Comparison of ENCODE assay signal across 24 cellular contexts in the genomic region with DNA sequence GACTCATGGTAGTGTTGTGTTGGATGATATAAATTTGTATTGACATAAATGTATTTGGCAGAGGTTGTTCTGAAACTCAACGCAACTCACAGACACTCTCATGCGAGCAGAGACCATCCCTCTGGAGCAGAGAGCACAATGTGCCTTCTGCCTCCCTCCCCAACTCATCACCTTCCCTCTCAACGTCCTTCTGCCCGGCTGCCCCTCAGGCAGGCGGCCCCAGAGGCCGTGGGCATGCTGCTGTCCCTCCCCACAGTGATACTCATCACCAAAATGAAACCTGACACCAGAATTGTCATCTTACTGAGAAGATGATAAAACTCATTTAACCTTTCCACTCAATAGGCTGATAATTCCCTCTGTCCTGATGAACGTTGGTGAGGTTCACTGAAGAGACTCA.
A peak's percentile ranks its signal among the peaks of the same experiment; 100 is the strongest.
DNase-seq lines count a peak whose midpoint lies in the region; ATAC-seq lines count a peak whose summit lies in the region.
"Had no signal": no experiment of that assay in that cellular context is flagged by ENCODE, and none has a peak within 500 bp of the region (broad histone marks: within the 10 kb centered on the region; RNA-seq: fewer than 3 reads in every experiment).

No MANE protein-coding gene starts in this region.

- H3K27me3 Mint-ChIP-seq in CD4-positive, CD25-positive, alpha-beta regulatory T cell, result no peaks in the 10 kb centered on the region
- H3K27me3 Mint-ChIP-seq in activated CD8-positive, alpha-beta T cell treated with anti-CD3 and anti-CD28 coated beads, Interleukin-2, amount 10 ng/mL, durations not matched to agents 7 days and 5 days (ENCODE audit: low read depth), result no peaks in the 10 kb centered on the region
- no peaks in the 10 kb centered on the region for H3K27me3 Mint-ChIP-seq in naive thymus-derived CD4-positive, alpha-beta T cell
- H3K27me3 Mint-ChIP-seq: memory B cell, naive B cell had no signal

- CTCF ChIA-PET in activated CD8-positive, alpha-beta T cell treated with anti-CD3 and anti-CD28 coated beads, Interleukin-2, amount 10 ng/mL, durations not matched to agents 7 days and 5 days (lab: Charles Lee), result interaction anchor here (0.9 to 7.9 kb wide), 6 partner anchors 10 to 191 kb away, joined by 3 to 61 read pairs (median 4); no protein-coding TSS in a partner anchor
- CTCF ChIA-PET in naive thymus-derived CD4-positive, alpha-beta T cell (lab: Charles Lee), result interaction anchor here (0.6 to 1.4 kb wide), 3 partner anchors 24 to 177 kb away, joined by 3 to 5 read pairs (median 3); no protein-coding TSS in a partner anchor

- H3K4me3 ChIP-seq in CD4-positive, CD25-positive, alpha-beta regulatory T cell (ENCODE audit: low read depth, low read length), result peak overlapping the region; percentile 13
- no peak overlapping the region for H3K4me3 ChIP-seq in naive thymus-derived CD4-positive, alpha-beta T cell (ENCODE audit: low read length)
- H3K4me3 ChIP-seq in SJCRH30, result no peak overlapping the region
- H3K4me3 ChIP-seq: A549, esophagus muscularis mucosa, gastroesophageal sphincter, sigmoid colon had no signal

- DNase-seq in NCI-H748 (lab: John Stamatoyannopoulos, UW; ENCODE audit: unreplicated experiment), result peak; percentile 5
- DNase-seq in NCI-H748 treated with DMSO at 0.1 percent for 48 hours (lab: John Stamatoyannopoulos, UW), result no peak
- DNase-seq in CD4-positive, CD25-positive, alpha-beta regulatory T cell, result no peak
- no peak for DNase-seq in activated CD8-positive, alpha-beta T cell treated with anti-CD3 and anti-CD28 coated beads, Interleukin-2, amount 10 ng/mL, durations not matched to agents 7 days and 5 days
- DNase-seq in naive thymus-derived CD4-positive, alpha-beta T cell, result no peak
- no peak for DNase-seq in SHP77 (lab: John Stamatoyannopoulos, UW)
- no peak for DNase-seq in SJCRH30
- DNase-seq: anterior cingulate cortex; central memory CD4-positive, alpha-beta T cell; effector CD4-positive, alpha-beta T cell; Kasumi-1; naive B cell; NCI-H1105; NCI-H2107; NCI-H774; OCI-M1; Right ventricle myocardium superior; sigmoid colon; WERI-Rb-1 had no signal

- H3K27ac Mint-ChIP-seq in CD4-positive, CD25-positive, alpha-beta regulatory T cell, result peak overlapping the region; percentile 97 to 100 (median 99)
- peak overlapping the region; percentile 88 for H3K27ac Mint-ChIP-seq in activated CD8-positive, alpha-beta T cell treated with anti-CD3 and anti-CD28 coated beads, Interleukin-2, amount 10 ng/mL, durations not matched to agents 7 days and 5 days
- peak overlapping the region; percentile 93 to 99 (median 96) for H3K27ac Mint-ChIP-seq in naive thymus-derived CD4-positive, alpha-beta T cell
- H3K27ac Mint-ChIP-seq: memory B cell had no signal

- peaks cover 87% of the 10 kb centered on the region for H3K4me1 ChIP-seq in CD4-positive, CD25-positive, alpha-beta regulatory T cell (ENCODE audit: control insufficient read depth, insufficient read depth, low read length, poor library complexity, severe bottlenecking)
- H3K4me1 ChIP-seq in naive thymus-derived CD4-positive, alpha-beta T cell (ENCODE audit: control insufficient read depth in 2 of 2, insufficient read depth in 2 of 2, low read length in 2 of 2), result peaks cover 90 to 99% of the 10 kb centered on the region in 2 donors
- no peaks in the 10 kb centered on the region for H3K4me1 ChIP-seq in SJCRH30
- H3K4me1 ChIP-seq: A549, gastroesophageal sphincter, sigmoid colon had no signal

- no peak for ATAC-seq in CD4-positive, CD25-positive, alpha-beta regulatory T cell (ENCODE audit: low read depth in 2 of 2)
- ATAC-seq in activated CD8-positive, alpha-beta T cell treated with anti-CD3 and anti-CD28 coated beads, Interleukin-2, amount 10 ng/mL, durations not matched to agents 7 days and 5 days, result no peak
- no peak for ATAC-seq in naive thymus-derived CD4-positive, alpha-beta T cell
- ATAC-seq in GM21360 (IDR thresholded peaks at IDR 0.05; ENCODE audit: unreplicated experiment), result no peak
- ATAC-seq: A549, gastroesophageal sphincter had no signal

- H3K4me1 Mint-ChIP-seq in CD4-positive, CD25-positive, alpha-beta regulatory T cell, result peaks cover 32 to 95% (median 80%) of the 10 kb centered on the region in 4 donors
- peaks cover 96% of the 10 kb centered on the region for H3K4me1 Mint-ChIP-seq in activated CD8-positive, alpha-beta T cell treated with anti-CD3 and anti-CD28 coated beads, Interleukin-2, amount 10 ng/mL, durations not matched to agents 7 days and 5 days (ENCODE audit: low read depth)
- H3K4me1 Mint-ChIP-seq in naive thymus-derived CD4-positive, alpha-beta T cell, result peaks cover 69 to 100% (median 92%) of the 10 kb centered on the region in 7 donors

- H3K27me3 ChIP-seq in CD4-positive, CD25-positive, alpha-beta regulatory T cell (ENCODE audit: control insufficient read depth, insufficient read depth, low read length), result no peaks in the 10 kb centered on the region
- no peaks in the 10 kb centered on the region for H3K27me3 ChIP-seq in naive thymus-derived CD4-positive, alpha-beta T cell (ENCODE audit: control insufficient read depth in 2 of 2, insufficient read depth in 2 of 2, low read length in 2 of 2)
- no peaks in the 10 kb centered on the region for H3K27me3 ChIP-seq in SJCRH30
- H3K27me3 ChIP-seq: esophagus muscularis mucosa, gastroesophageal sphincter, sigmoid colon had no signal

- H3K36me3 Mint-ChIP-seq in CD4-positive, CD25-positive, alpha-beta regulatory T cell, result no peaks in the 10 kb centered on the region
- H3K36me3 Mint-ChIP-seq in activated CD8-positive, alpha-beta T cell treated with anti-CD3 and anti-CD28 coated beads, Interleukin-2, amount 10 ng/mL, durations not matched to agents 7 days and 5 days (ENCODE audit: low read depth), result peaks cover 6% of the 10 kb centered on the region
- H3K36me3 Mint-ChIP-seq in naive thymus-derived CD4-positive, alpha-beta T cell, result peaks cover 0 to 7% (median 0%) of the 10 kb centered on the region in 5 donors
- H3K36me3 Mint-ChIP-seq: memory B cell, naive B cell had no signal

- H3K36me3 ChIP-seq in CD4-positive, CD25-positive, alpha-beta regulatory T cell (ENCODE audit: control insufficient read depth, insufficient read depth, low read length), result no peaks in the 10 kb centered on the region
- H3K36me3 ChIP-seq in naive thymus-derived CD4-positive, alpha-beta T cell (ENCODE audit: control insufficient read depth in 2 of 3, insufficient read depth in 3 of 3, low read length in 3 of 3), result no peaks in the 10 kb centered on the region
- no peaks in the 10 kb centered on the region for H3K36me3 ChIP-seq in SJCRH30
- H3K36me3 ChIP-seq: esophagus muscularis mucosa, gastroesophageal sphincter, sigmoid colon, WERI-Rb-1 had no signal

- no peaks in the 10 kb centered on the region for H3K9me3 Mint-ChIP-seq in CD4-positive, CD25-positive, alpha-beta regulatory T cell
- no peaks in the 10 kb centered on the region for H3K9me3 Mint-ChIP-seq in activated CD8-positive, alpha-beta T cell treated with anti-CD3 and anti-CD28 coated beads, Interleukin-2, amount 10 ng/mL, durations not matched to agents 7 days and 5 days (ENCODE audit: insufficient read depth)
- H3K9me3 Mint-ChIP-seq in naive thymus-derived CD4-positive, alpha-beta T cell, result peaks cover 0 to 2% (median 0%) of the 10 kb centered on the region in 11 donors
- H3K9me3 Mint-ChIP-seq: memory B cell, naive B cell had no signal

- peak overlapping the region in 3 of 4 donors; percentile 37 to 65 (median 55) for H3K4me3 Mint-ChIP-seq in CD4-positive, CD25-positive, alpha-beta regulatory T cell
- H3K4me3 Mint-ChIP-seq in activated CD8-positive, alpha-beta T cell treated with anti-CD3 and anti-CD28 coated beads, Interleukin-2, amount 10 ng/mL, durations not matched to agents 7 days and 5 days, result no peak overlapping the region
- H3K4me3 Mint-ChIP-seq in naive thymus-derived CD4-positive, alpha-beta T cell, result peak overlapping the region; percentile 22 to 75 (median 60)
- H3K4me3 Mint-ChIP-seq: memory B cell had no signal

- intact Hi-C loops in naive thymus-derived CD4-positive, alpha-beta T cell (cut with micrococcal nuclease), result no loop called here

- H3K27ac ChIP-seq in CD4-positive, CD25-positive, alpha-beta regulatory T cell (ENCODE audit: insufficient read depth, low read length, poor library complexity, severe bottlenecking), result peak overlapping the region; percentile 94
- H3K27ac ChIP-seq in naive thymus-derived CD4-positive, alpha-beta T cell (ENCODE audit: low read depth, low read length), result peak overlapping the region; percentile 91
- no peak overlapping the region for H3K27ac ChIP-seq in SJCRH30
- H3K27ac ChIP-seq: A549, esophagus muscularis mucosa, gastroesophageal sphincter, sigmoid colon, WERI-Rb-1 had no signal

- POLR2A ChIA-PET in activated CD8-positive, alpha-beta T cell treated with anti-CD3 and anti-CD28 coated beads, Interleukin-2, amount 10 ng/mL, durations not matched to agents 7 days and 5 days (lab: Charles Lee), result interaction anchor here (1.1 to 5.4 kb wide), 2 partner anchors 15 to 35 kb away, joined by 3 to 38 read pairs; no protein-coding TSS in a partner anchor
- POLR2A ChIA-PET in naive thymus-derived CD4-positive, alpha-beta T cell (lab: Charles Lee), result interaction anchor here (0.7 to 15.1 kb wide), 16 partner anchors 10 to 299 kb away, joined by 3 to 325 read pairs (median 4); no protein-coding TSS in a partner anchor

- no peaks in the 10 kb centered on the region for H3K9me3 ChIP-seq in CD4-positive, CD25-positive, alpha-beta regulatory T cell (ENCODE audit: control insufficient read depth in 2 of 2, low read length in 2 of 2)
- H3K9me3 ChIP-seq in naive thymus-derived CD4-positive, alpha-beta T cell (ENCODE audit: control insufficient read depth in 2 of 3, low read length in 3 of 3), result no peaks in the 10 kb centered on the region
- H3K9me3 ChIP-seq in SJCRH30 (replicated peaks), result no peaks in the 10 kb centered on the region
- H3K9me3 ChIP-seq: A549, esophagus muscularis mucosa, gastroesophageal sphincter, sigmoid colon had no signal
